8 cellular contexts compared by ENCODE assay signal in the genomic region with DNA sequence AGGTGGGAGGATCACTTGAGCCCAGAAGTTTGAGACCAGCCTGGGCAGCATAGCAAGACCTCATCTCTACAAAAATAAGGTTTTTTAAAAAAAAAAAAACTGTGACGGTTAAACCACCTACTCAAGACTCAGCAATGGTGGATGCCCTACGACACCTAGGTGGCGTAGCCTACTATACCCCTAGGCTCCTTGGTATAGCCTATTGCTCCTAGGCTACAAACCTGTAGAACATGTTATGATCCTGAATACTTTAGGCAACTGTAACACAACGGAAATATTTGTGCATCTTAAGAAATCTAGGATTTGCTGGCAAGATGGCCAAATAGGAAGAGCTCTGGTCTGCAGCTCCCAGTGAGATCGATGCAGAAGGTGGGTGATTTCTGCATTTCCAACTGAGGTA. TPM values are rescaled to one million over a fixed set of nuclear protein-coding genes. Genes with fewer than 3 reads are reported as not detected.
DNase-seq lines count a peak whose midpoint lies in the region; ATAC-seq, FAIRE-seq and TF ChIP-seq lines count a peak whose summit lies in the region.
"Not testable (repeated sequence)": the region's sequence is repeated elsewhere in the genome, so short reads cannot be mapped to it uniquely, and the experiment has no call there.
"Had no signal": no experiment of that assay in that cellular context is flagged by ENCODE, and none has a peak within 500 bp of the region (broad histone marks: within the 10 kb centered on the region; RNA-seq: fewer than 3 reads in every experiment).

No MANE protein-coding gene starts in this region.

- H3K18ac ChIP-seq in trophoblast cell (ENCODE audit: low read length), result not testable (repeated sequence)

- TF ChIP-seq RAD21 in HepG2 (CRISPR knock-in tag; IDR thresholded peaks at IDR 0.05), result not testable (repeated sequence)

- H2BK12ac ChIP-seq in trophoblast cell (ENCODE audit: low read length), result not testable (repeated sequence)

- H2BK120ac ChIP-seq in trophoblast cell (ENCODE audit: insufficient read depth, low read length, poor library complexity), result not testable (repeated sequence)

- TF ChIP-seq EP300 in HepG2 (IDR thresholded peaks at IDR 0.05; ENCODE audit: low read depth in 2 of 2, low read length in 2 of 2); HepG2 (CRISPR knock-in tag; IDR thresholded peaks at IDR 0.05; ENCODE audit: borderline replicate concordance): not testable (repeated sequence)

- H3K36me3 Mint-ChIP-seq in CD8-positive, alpha-beta memory T cell, result peaks cover 3 to 17% (median 5%) of the 10 kb centered on the region in 3 donors
- H3K36me3 Mint-ChIP-seq in activated CD4-positive, alpha-beta T cell treated with anti-CD3 and anti-CD28 coated beads, Interleukin-2, amount 10 ng/mL, durations not matched to agents 7 days and 5 days (ENCODE audit: low read depth); activated T-helper 17 cell treated with anti-CD3 and anti-CD28 coated beads, Interleukin-2, amount 50 U/mL, for 72 hours (ENCODE audit: low read depth); central memory CD8-positive, alpha-beta T cell (ENCODE audit: insufficient read depth); natural killer cell: not testable (repeated sequence)

- not testable (repeated sequence) for ATAC-seq in activated T-helper 17 cell treated with anti-CD3 and anti-CD28 coated beads, Interleukin-2, amount 50 U/mL, for 72 hours (replicated peaks); central memory CD8-positive, alpha-beta T cell (replicated peaks; ENCODE audit: extremely low read depth, poor library complexity, severe bottlenecking); HepG2; natural killer cell

- H3K4ac ChIP-seq in trophoblast cell (ENCODE audit: low read depth, low read length), result not testable (repeated sequence)

- in situ Hi-C loops in HepG2 (cut with HindIII; ENCODE audit: extremely low pct_ligation_motif_present, low pct_unique_long_range_greater_than_20kb), result not testable (repeated sequence)

- H4K20me1 ChIP-seq in HepG2 (ENCODE audit: insufficient read depth, low read length), result not testable (repeated sequence)

- H3K79me1 ChIP-seq in trophoblast cell (ENCODE audit: low read length), result not testable (repeated sequence)

- H4K8ac ChIP-seq in trophoblast cell (ENCODE audit: low read depth, low read length), result not testable (repeated sequence)

- H2AFZ ChIP-seq in HepG2 (ENCODE audit: low read length); trophoblast cell (ENCODE audit: insufficient read depth, low read length, poor library complexity): not testable (repeated sequence)

- H3K36me3 ChIP-seq in CD8-positive, alpha-beta memory T cell (ENCODE audit: insufficient read depth, low read length); HepG2 (replicated peaks in 1 of 2; ENCODE audit: control insufficient read depth in 1 of 2, insufficient read depth in 2 of 2, low read length in 2 of 2); trophoblast cell (ENCODE audit: control insufficient read depth in 1 of 2, insufficient read depth in 2 of 2, low read length in 2 of 2): not testable (repeated sequence)

- peaks cover 25 to 30% (median 25%) of the 10 kb centered on the region in 3 donors for H3K4me1 Mint-ChIP-seq in CD8-positive, alpha-beta memory T cell
- peaks cover 16% of the 10 kb centered on the region for H3K4me1 Mint-ChIP-seq in activated CD4-positive, alpha-beta T cell treated with anti-CD3 and anti-CD28 coated beads, Interleukin-2, amount 10 ng/mL, durations not matched to agents 7 days and 5 days
- not testable (repeated sequence) for H3K4me1 Mint-ChIP-seq in activated T-helper 17 cell treated with anti-CD3 and anti-CD28 coated beads, Interleukin-2, amount 50 U/mL, for 72 hours
- peaks cover 12% of the 10 kb centered on the region for H3K4me1 Mint-ChIP-seq in central memory CD8-positive, alpha-beta T cell
- peaks cover 21 to 24% of the 10 kb centered on the region in 2 donors for H3K4me1 Mint-ChIP-seq in natural killer cell

- H3K27me3 ChIP-seq in CD8-positive, alpha-beta memory T cell (ENCODE audit: insufficient read depth, low read length, poor library complexity, severe bottlenecking); HepG2 (ENCODE audit: control insufficient read depth in 1 of 2, insufficient read depth in 2 of 2, low read length in 2 of 2); trophoblast cell (ENCODE audit: insufficient read depth, low read length): not testable (repeated sequence)

- H3K4me3 Mint-ChIP-seq in CD8-positive, alpha-beta memory T cell, result peak overlapping the region in 4 of 7 donors; percentile 24 to 63 (median 52)
- not testable (repeated sequence) for H3K4me3 Mint-ChIP-seq in activated CD4-positive, alpha-beta T cell treated with anti-CD3 and anti-CD28 coated beads, Interleukin-2, amount 10 ng/mL, durations not matched to agents 7 days and 5 days
- H3K4me3 Mint-ChIP-seq in activated T-helper 17 cell treated with anti-CD3 and anti-CD28 coated beads, Interleukin-2, amount 50 U/mL, for 72 hours, result peak overlapping the region; percentile 19
- peak overlapping the region; percentile 48 for H3K4me3 Mint-ChIP-seq in central memory CD8-positive, alpha-beta T cell
- peak overlapping the region; percentile 60 for H3K4me3 Mint-ChIP-seq in natural killer cell

- not testable (repeated sequence) for H3K4me1 ChIP-seq in CD8-positive, alpha-beta memory T cell (ENCODE audit: insufficient read depth, low read length); trophoblast cell (ENCODE audit: control insufficient read depth in 1 of 2, insufficient read depth in 2 of 2, low read length in 2 of 2)
- peaks cover 22% of the 10 kb centered on the region for H3K4me1 ChIP-seq in HepG2 (ENCODE audit: insufficient read depth, low read length)

- H3K9me3 Mint-ChIP-seq in CD8-positive, alpha-beta memory T cell, result peaks cover 2 to 13% (median 5%) of the 10 kb centered on the region in 5 donors
- H3K9me3 Mint-ChIP-seq in activated CD4-positive, alpha-beta T cell treated with anti-CD3 and anti-CD28 coated beads, Interleukin-2, amount 10 ng/mL, durations not matched to agents 7 days and 5 days; activated T-helper 17 cell treated with anti-CD3 and anti-CD28 coated beads, Interleukin-2, amount 50 U/mL, for 72 hours; central memory CD8-positive, alpha-beta T cell; natural killer cell: not testable (repeated sequence)

- not testable (repeated sequence) for H4K12ac ChIP-seq in trophoblast cell (ENCODE audit: low read depth, low read length)

- not testable (repeated sequence) for H2BK5ac ChIP-seq in trophoblast cell (ENCODE audit: low read depth, low read length, poor library complexity)

- H3K23ac ChIP-seq in trophoblast cell (ENCODE audit: low read length), result not testable (repeated sequence)

- 81% methylated on average over 5 of the region's 5 CpGs for WGBS in HepG2 (ENCODE audit: low lambda C conversion rate)
- WGBS in trophoblast cell (ENCODE audit: extremely low coverage, insufficient coverage, insufficient read length), result no CpG with 5 or more reads among the region's 5 CpGs

- not testable (repeated sequence) for H3K9ac ChIP-seq in HepG2 (ENCODE audit: insufficient read depth, low read depth, low read length); trophoblast cell (ENCODE audit: low read length)

- DNase-seq in CD8-positive, alpha-beta memory T cell; activated CD4-positive, alpha-beta T cell treated with anti-CD3 and anti-CD28 coated beads, Interleukin-2, amount 10 ng/mL, durations not matched to agents 7 days and 5 days; central memory CD8-positive, alpha-beta T cell (ENCODE audit: low spot score in 2 of 2); HepG2 (ENCODE audit: low spot score); natural killer cell: not testable (repeated sequence)
- DNase-seq in trophoblast cell, result peak; percentile 82 to 93

- H3K27me3 Mint-ChIP-seq in CD8-positive, alpha-beta memory T cell; activated CD4-positive, alpha-beta T cell treated with anti-CD3 and anti-CD28 coated beads, Interleukin-2, amount 10 ng/mL, durations not matched to agents 7 days and 5 days; activated T-helper 17 cell treated with anti-CD3 and anti-CD28 coated beads, Interleukin-2, amount 50 U/mL, for 72 hours; central memory CD8-positive, alpha-beta T cell; natural killer cell (ENCODE audit: low read depth in 2 of 2): not testable (repeated sequence)

- not testable (repeated sequence) for H3K14ac ChIP-seq in trophoblast cell (ENCODE audit: low read length)

- not testable (repeated sequence) for H3K27ac ChIP-seq in CD8-positive, alpha-beta memory T cell (ENCODE audit: low read depth, low read length); HepG2 (ENCODE audit: extremely low read length, insufficient read depth, low read length); trophoblast cell (ENCODE audit: low read depth, low read length)

- intact Hi-C loops in HepG2 (cut with micrococcal nuclease; ENCODE audit: unreplicated experiment); natural killer cell (cut with micrococcal nuclease): not testable (repeated sequence)

- H3K4me3 ChIP-seq in CD8-positive, alpha-beta memory T cell (ENCODE audit: low read length); HepG2 (replicated peaks in 1 of 3; ENCODE audit: insufficient read depth in 1 of 3, low read depth in 2 of 3, low read length in 3 of 3); trophoblast cell (ENCODE audit: low read depth, low read length): not testable (repeated sequence)

- H2AK5ac ChIP-seq in trophoblast cell (ENCODE audit: low read length), result not testable (repeated sequence)

- FAIRE-seq in HepG2 (lab: Jason Lieb, UNC), result not testable (repeated sequence)

- H3K27ac Mint-ChIP-seq in CD8-positive, alpha-beta memory T cell, result peak overlapping the region in 4 of 8 donors; percentile 10 to 64 (median 43)
- H3K27ac Mint-ChIP-seq in activated CD4-positive, alpha-beta T cell treated with anti-CD3 and anti-CD28 coated beads, Interleukin-2, amount 10 ng/mL, durations not matched to agents 7 days and 5 days, result peak overlapping the region; percentile 58
- H3K27ac Mint-ChIP-seq in activated T-helper 17 cell treated with anti-CD3 and anti-CD28 coated beads, Interleukin-2, amount 50 U/mL, for 72 hours; central memory CD8-positive, alpha-beta T cell (ENCODE audit: low read depth): not testable (repeated sequence)
- H3K27ac Mint-ChIP-seq in natural killer cell, result peak overlapping the region; percentile 69 to 92

- not testable (repeated sequence) for H3K9me3 ChIP-seq in CD8-positive, alpha-beta memory T cell (ENCODE audit: low read length); HepG2 (ENCODE audit: low read length); trophoblast cell (ENCODE audit: insufficient read depth, low read depth, low read length)

- POLR2A ChIA-PET in CD8-positive, alpha-beta memory T cell (lab: Charles Lee), result interaction anchor here (1.6 kb wide), 1 partner anchor 66 kb away, joined by 4 read pairs; no protein-coding TSS in a partner anchor
- POLR2A ChIA-PET in activated CD4-positive, alpha-beta T cell treated with anti-CD3 and anti-CD28 coated beads, Interleukin-2, amount 10 ng/mL, durations not matched to agents 7 days and 5 days (lab: Charles Lee), result interaction anchor here (0.6 kb wide), 1 partner anchor 1194 kb away, joined by 4 read pairs; no protein-coding TSS in a partner anchor
- POLR2A ChIA-PET in HepG2 (lab: Yijun Ruan, JAX), result interaction anchor here (2.0 to 3.9 kb wide), 3 partner anchors 13 to 68 kb away, joined by 5 to 14 read pairs (median 10); a partner anchor contains a TSS

- not testable (repeated sequence) for H4K91ac ChIP-seq in trophoblast cell (ENCODE audit: low read depth, low read length)

- CTCF ChIA-PET in CD8-positive, alpha-beta memory T cell (lab: Charles Lee), result interaction anchor here (2.8 kb wide), 1 partner anchor 13 kb away, joined by 12 read pairs; a partner anchor contains a TSS
- CTCF ChIA-PET in activated CD4-positive, alpha-beta T cell treated with anti-CD3 and anti-CD28 coated beads, Interleukin-2, amount 10 ng/mL, durations not matched to agents 7 days and 5 days (lab: Charles Lee), result interaction anchor here (0.6 kb wide), 1 partner anchor 17 kb away, joined by 3 read pairs; no protein-coding TSS in a partner anchor
- CTCF ChIA-PET in HepG2 (lab: Yijun Ruan, JAX; ENCODE audit: low intra/inter-chr PET ratio, low total read pairs), result not testable (repeated sequence)

- not testable (repeated sequence) for TF ChIP-seq CTCF in HepG2 (CRISPR knock-in tag; IDR thresholded peaks at IDR 0.05); natural killer cell (IDR thresholded peaks at IDR 0.05)

- TF ChIP-seq POLR2A in HepG2 (IDR thresholded peaks at IDR 0.05; ENCODE audit: insufficient read depth in 1 of 2, low read depth in 2 of 2, low read length in 2 of 2), result not testable (repeated sequence)

- not testable (repeated sequence) for BruUV-seq in HepG2 (replicated peaks; lab: Mats Ljungman, UMichigan)

- H3K79me2 ChIP-seq in HepG2 (ENCODE audit: insufficient read depth, low read length); trophoblast cell (ENCODE audit: control insufficient read depth, insufficient read depth, low read length, poor library complexity): not testable (repeated sequence)

- H3K4me2 ChIP-seq in HepG2 (ENCODE audit: low read depth, low read length); trophoblast cell (ENCODE audit: low read length): not testable (repeated sequence)

RNA-seq across cellular contexts. Expression of a gene that starts 11.5 kb away (rescaled TPM):
- 1 to 10 TPM; 2.6 to 2.7 TPM for total RNA-seq in CD8-positive, alpha-beta memory T cell
- 10.7 TPM for polyA plus RNA-seq in CD8-positive, alpha-beta memory T cell
- total RNA-seq in activated CD4-positive, alpha-beta T cell treated with anti-CD3 and anti-CD28 coated beads, Interleukin-2, amount 10 ng/mL, durations not matched to agents 7 days and 5 days, result under 1 TPM; 0.35 to 0.50 TPM
- total RNA-seq in activated T-helper 17 cell treated with anti-CD3 and anti-CD28 coated beads, Interleukin-2, amount 50 U/mL, for 72 hours, result 1 to 10 TPM; 1.8 to 2.5 TPM
- total RNA-seq in HepG2 (2016; rRNA removed; fragmentation: Illumina TruSeq; extraction: Trizol), result 0.63 and 1.4 TPM in 2 replicates
- total RNA-seq in HepG2 (2016; cell fraction: cytosol; rRNA removed; fragmentation: Illumina TruSeq; extraction: Trizol; ENCODE audit: low read depth), result 0.61 and 0.62 TPM in 2 replicates
- total RNA-seq in HepG2 (2016; cell fraction: insoluble cytoplasmic fraction; rRNA removed; fragmentation: Illumina TruSeq; extraction: Trizol), result 0.54 and 1.5 TPM in 2 replicates
- total RNA-seq in HepG2 (2016; cell fraction: membrane; rRNA removed; fragmentation: Illumina TruSeq; extraction: Trizol), result 0.49 and 0.65 TPM in 2 replicates
- 0.87 and 1.2 TPM in 2 replicates for total RNA-seq in HepG2 (2016; cell fraction: nucleus; rRNA removed; fragmentation: Illumina TruSeq; extraction: Trizol)
- polyA plus RNA-seq in HepG2 (2011; rRNA removed), result 1.7 and 1.9 TPM in 2 replicates
- 1.6 and 2.1 TPM in 2 replicates for polyA plus RNA-seq in HepG2 (2011; cell fraction: cytosol; rRNA removed)
- 1.3 and 1.5 TPM in 2 replicates for polyA plus RNA-seq in HepG2 (2011; cell fraction: nucleus; rRNA removed)
- polyA plus RNA-seq in HepG2 (2012), result 1.7 and 2.1 TPM in 2 replicates
- polyA plus RNA-seq in HepG2 (2016; cell fraction: cytosol; fragmentation: Illumina TruSeq; extraction: Trizol; ENCODE audit: low read depth), result 0.54 and 0.74 TPM in 2 replicates
- 0.36 and 0.46 TPM in 2 replicates for polyA plus RNA-seq in HepG2 (2016; cell fraction: insoluble cytoplasmic fraction; fragmentation: Illumina TruSeq; extraction: Trizol; ENCODE audit: low read depth)
- 0.41 and 0.64 TPM in 2 replicates for polyA plus RNA-seq in HepG2 (2016; cell fraction: membrane; fragmentation: Illumina TruSeq; extraction: Trizol; ENCODE audit: low read depth)
- polyA plus RNA-seq in HepG2 (2016; cell fraction: nucleus; fragmentation: Illumina TruSeq; extraction: Trizol; ENCODE audit: insufficient read depth, low read depth), result 1.9 and 2.4 TPM in 2 replicates
- polyA minus RNA-seq in HepG2 (2011; rRNA and poly(A)+ RNA removed; ENCODE audit: low replicate concordance), result 1.9 and 27.7 TPM in 2 replicates
- polyA minus RNA-seq in HepG2 (2011; cell fraction: cytosol; rRNA and poly(A)+ RNA removed), result 0.88 and 1.2 TPM in 2 replicates
- 0.50 TPM in 1 of 2 replicates, not detected in the other for polyA minus RNA-seq in HepG2 (2011; cell fraction: nucleus; rRNA and poly(A)+ RNA removed)
- total RNA-seq in natural killer cell, result 1 to 10 TPM; 6.4 to 9.3 (median 6.4) TPM
- polyA plus RNA-seq in trophoblast cell (2013), result 17.1 and 18.6 TPM in 2 replicates
- total RNA-seq: CD4-positive, CD25-positive, alpha-beta regulatory T cell had no signal

RNA-seq across cellular contexts. Expression of a gene that starts 13.2 kb away (rescaled TPM):
- total RNA-seq in CD8-positive, alpha-beta memory T cell, result 10 to 100 TPM; 19.3 to 20.1 TPM
- 48.4 TPM for polyA plus RNA-seq in CD8-positive, alpha-beta memory T cell
- total RNA-seq in activated CD4-positive, alpha-beta T cell treated with anti-CD3 and anti-CD28 coated beads, Interleukin-2, amount 10 ng/mL, durations not matched to agents 7 days and 5 days, result 10 to 100 TPM; 22.8 to 25.0 TPM
- 10 to 100 TPM; 19.2 to 22.9 TPM for total RNA-seq in activated T-helper 17 cell treated with anti-CD3 and anti-CD28 coated beads, Interleukin-2, amount 50 U/mL, for 72 hours
- total RNA-seq in HepG2 (2016; rRNA removed; fragmentation: Illumina TruSeq; extraction: Trizol) (26.1 and 46.9 TPM in 2 replicates), natural killer cell (10 to 100 TPM; 20.0 to 27.4 (median 25.3) TPM)
- total RNA-seq in HepG2 (2016; cell fraction: cytosol; rRNA removed; fragmentation: Illumina TruSeq; extraction: Trizol; ENCODE audit: low read depth), result 13.9 and 15.6 TPM in 2 replicates
- total RNA-seq in HepG2 (2016; cell fraction: insoluble cytoplasmic fraction; rRNA removed; fragmentation: Illumina TruSeq; extraction: Trizol), result 25.6 and 48.5 TPM in 2 replicates
- total RNA-seq in HepG2 (2016; cell fraction: membrane; rRNA removed; fragmentation: Illumina TruSeq; extraction: Trizol), result 27.6 and 30.5 TPM in 2 replicates
- 36.5 and 40.3 TPM in 2 replicates for total RNA-seq in HepG2 (2016; cell fraction: nucleus; rRNA removed; fragmentation: Illumina TruSeq; extraction: Trizol)
- 33.1 and 35.6 TPM in 2 replicates for polyA plus RNA-seq in HepG2 (2011; rRNA removed)
- polyA plus RNA-seq in HepG2 (2011; cell fraction: cytosol; rRNA removed), result 29.4 and 30.1 TPM in 2 replicates
- polyA plus RNA-seq in HepG2 (2011; cell fraction: nucleus; rRNA removed), result 20.5 and 25.0 TPM in 2 replicates
- polyA plus RNA-seq in HepG2 (2012), result 28.5 and 32.2 TPM in 2 replicates
- 14.6 and 16.0 TPM in 2 replicates for polyA plus RNA-seq in HepG2 (2016; cell fraction: cytosol; fragmentation: Illumina TruSeq; extraction: Trizol; ENCODE audit: low read depth)
- polyA plus RNA-seq in HepG2 (2016; cell fraction: insoluble cytoplasmic fraction; fragmentation: Illumina TruSeq; extraction: Trizol; ENCODE audit: low read depth), result 23.9 and 24.8 TPM in 2 replicates
- polyA plus RNA-seq in HepG2 (2016; cell fraction: membrane; fragmentation: Illumina TruSeq; extraction: Trizol; ENCODE audit: low read depth), result 21.0 and 21.5 TPM in 2 replicates
- polyA plus RNA-seq in HepG2 (2016; cell fraction: nucleus; fragmentation: Illumina TruSeq; extraction: Trizol; ENCODE audit: insufficient read depth, low read depth), result 57.4 and 60.1 TPM in 2 replicates
- polyA minus RNA-seq in HepG2 (2011; rRNA and poly(A)+ RNA removed; ENCODE audit: low replicate concordance), result 13.5 and 24.8 TPM in 2 replicates
- polyA minus RNA-seq in HepG2 (2011; cell fraction: cytosol; rRNA and poly(A)+ RNA removed), result 10.6 and 16.1 TPM in 2 replicates
- polyA minus RNA-seq in HepG2 (2011; cell fraction: nucleus; rRNA and poly(A)+ RNA removed), result 5.9 and 9.2 TPM in 2 replicates
- 34.7 and 35.9 TPM in 2 replicates for polyA plus RNA-seq in trophoblast cell (2013)
